8 cellular contexts compared by ENCODE assay signal in genomic region chr2:37832590-37833197, GRCh38.
DNase-seq lines count a peak whose midpoint lies in the region; ATAC-seq and TF ChIP-seq lines count a peak whose summit lies in the region.

No MANE protein-coding gene starts in this region.

- DNase-seq in COLO668 (lab: John Stamatoyannopoulos, UW; ENCODE audit: unreplicated experiment) (peak; percentile 89), NCI-H128 (lab: John Stamatoyannopoulos, UW; ENCODE audit: unreplicated experiment) (peak; percentile 72), SKM-1 (lab: John Stamatoyannopoulos, UW; ENCODE audit: unreplicated experiment) (peak; percentile 67), cardiac muscle cell (ENCODE audit: low read depth in 1 of 2, low spot score in 1 of 2) (peak; percentile 85 to 90), psoas muscle (peak; percentile 85 to 92), uterus (peak; percentile 87 to 94)
- DNase-seq in activated naive CD4-positive, alpha-beta T cell treated with anti-CD3 and anti-CD28 coated beads, Interleukin-2, amount 50 U/mL, for 16 hours, result peak; percentile 82

- TF ChIP-seq POLR2A in uterus (IDR thresholded peaks at IDR 0.05), result no peak

- H3K9me3 ChIP-seq in cardiac muscle cell (ENCODE audit: low read depth), result no peaks in the 10 kb centered on the region
- no peaks in the 10 kb centered on the region for H3K9me3 ChIP-seq in psoas muscle
- H3K9me3 ChIP-seq in uterus, result no peaks in the 10 kb centered on the region

- intact Hi-C loops in psoas muscle (cut with DNase I) (loop anchor here (1.0 to 10.0 kb wide), 8 partner anchors 44 to 435 kb away; partner anchors contain the start of gene CDC42EP3 (in 1 of the 2)), uterus (cut with DNase I; ENCODE audit: low total_unique reads) (loop anchor here (5.0 kb wide), 1 partner anchor 420 kb away; no protein-coding TSS in a partner anchor)

- TF ChIP-seq CTCF in cardiac muscle cell (IDR thresholded peaks at IDR 0.05; ENCODE audit: low read depth, low read length) (peak; percentile 87), psoas muscle (IDR thresholded peaks at IDR 0.05) (peak; percentile 85), uterus (IDR thresholded peaks at IDR 0.05) (peak; percentile 66 to 92 (median 80))

- H3K27ac ChIP-seq in cardiac muscle cell, result no peak overlapping the region
- H3K27ac ChIP-seq in psoas muscle, result no peak overlapping the region
- H3K27ac ChIP-seq in uterus, result peak overlapping the region; percentile 53 to 74

- H3K27me3 ChIP-seq in cardiac muscle cell (no peaks in the 10 kb centered on the region), psoas muscle (ENCODE audit: insufficient read depth in 3 of 3, low read length in 2 of 3) (no peaks in the 10 kb centered on the region), uterus (no peaks in the 10 kb centered on the region)

- peak; percentile 74 for ATAC-seq in GM21786 (IDR thresholded peaks at IDR 0.05; ENCODE audit: unreplicated experiment)
- peak; percentile 70 to 91 (median 74) for ATAC-seq in psoas muscle

- H3K4me1 ChIP-seq in cardiac muscle cell (ENCODE audit: low read depth) (peaks cover 21% of the 10 kb centered on the region), psoas muscle (peaks cover 23% of the 10 kb centered on the region), uterus (peaks cover 5 to 6% of the 10 kb centered on the region in 2 donors)

- no peak overlapping the region for H3K4me3 ChIP-seq in cardiac muscle cell
- no peak overlapping the region for H3K4me3 ChIP-seq in psoas muscle
- no peak overlapping the region for H3K4me3 ChIP-seq in uterus

- WGBS in psoas muscle, 3 donors, result 39 to 48% (median 44%) methylated on average over 3 of the region's 3 CpGs

- no peaks in the 10 kb centered on the region for H3K36me3 ChIP-seq in cardiac muscle cell
- H3K36me3 ChIP-seq in psoas muscle (ENCODE audit: insufficient read depth in 1 of 2, low read depth in 1 of 2), result no peaks in the 10 kb centered on the region
- H3K36me3 ChIP-seq in uterus, result no peaks in the 10 kb centered on the region

Comparison
In these comparisons a context has a peak if more than half of its experiments do, and no peak if none do; other contexts are left out.
1. H3K27ac ChIP-seq: peak in uterus (2 of 2); none in cardiac muscle cell (single experiment) and psoas muscle (single experiment).
2. Peak in every context shown above with its lines, with median percentiles within 50 percentile points of each other: DNase-seq and CTCF ChIP-seq.